10 cellular contexts compared by ENCODE assay signal in the genomic region with DNA sequence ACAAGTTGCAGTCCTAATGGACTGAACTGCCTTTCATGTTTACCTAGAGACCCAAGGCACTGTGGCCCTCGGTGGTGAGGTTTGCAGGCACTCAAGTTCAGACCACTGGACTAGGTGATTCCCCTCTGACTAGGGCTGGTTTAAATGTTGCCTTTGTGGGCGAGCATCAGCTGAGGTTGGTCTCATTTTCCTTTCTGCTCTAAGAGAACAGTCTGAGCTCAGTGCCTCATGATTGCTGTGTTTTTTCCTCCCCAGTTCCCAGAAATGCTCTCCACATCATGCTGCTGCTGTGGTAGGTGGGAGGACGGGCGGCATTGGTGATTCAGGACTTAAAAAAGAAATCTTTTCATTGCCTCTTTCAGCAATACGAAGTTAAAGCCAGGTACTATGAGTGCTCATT.
DNase-seq lines count a peak whose midpoint lies in the region; ATAC-seq lines count a peak whose summit lies in the region.
"Had no signal": no experiment of that assay in that cellular context is flagged by ENCODE, and none has a peak within 500 bp of the region (broad histone marks: within the 10 kb centered on the region; RNA-seq: fewer than 3 reads in every experiment).

No MANE protein-coding gene starts in this region.

- peak; percentile 54 for DNase-seq in activated CD4-positive, alpha-beta T cell treated with anti-CD3 and anti-CD28 coated beads for 48 hours
- DNase-seq in activated CD4-positive, alpha-beta T cell treated with anti-CD3 and anti-CD28 coated beads for 4 hours, result no peak
- peak; percentile 13 to 42 for DNase-seq in stimulated activated CD8-positive, alpha-beta memory T cell treated with anti-CD3 and anti-CD28 coated beads, Interleukin-15, amount 100 ng/mL, for 48 hours (ENCODE audit: low read depth in 2 of 2)
- no peak for DNase-seq in GF-D8 (lab: John Stamatoyannopoulos, UW)
- no peak for DNase-seq in SHP77 treated with DMSO at 0.1 percent for 48 hours (lab: John Stamatoyannopoulos, UW)
- DNase-seq in NCI-H2107 (lab: John Stamatoyannopoulos, UW), result no peak
- DNase-seq: Karpas-422, occipital lobe had no signal

- ATAC-seq in GM21737 (IDR thresholded peaks at IDR 0.05; ENCODE audit: unreplicated experiment) (peak; percentile 87), HG03442 (IDR thresholded peaks at IDR 0.05; ENCODE audit: unreplicated experiment) (peak; percentile 98)

Comparison
In these comparisons a context has a peak if more than half of its experiments do, and no peak if none do; other contexts are left out.
1. DNase-seq: peak in activated CD4-positive, alpha-beta T cell treated with anti-CD3 and anti-CD28 coated beads for 48 hours (single experiment) and stimulated activated CD8-positive, alpha-beta memory T cell treated with anti-CD3 and anti-CD28 coated beads, Interleukin-15, amount 100 ng/mL, for 48 hours (2 of 2); none in activated CD4-positive, alpha-beta T cell treated with anti-CD3 and anti-CD28 coated beads for 4 hours (0 of 2), GF-D8 (single experiment), SHP77 treated with DMSO at 0.1 percent for 48 hours (single experiment) and NCI-H2107 (single experiment).